Comparison of ENCODE assay signal across 7 cellular contexts in genomic region chr6:41787219-41787917, GRCh38. TPM values are rescaled to one million over a fixed set of nuclear protein-coding genes. Genes with fewer than 3 reads are reported as not detected.
DNase-seq lines count a peak whose midpoint lies in the region; ATAC-seq, FAIRE-seq and TF ChIP-seq lines count a peak whose summit lies in the region.

Gene TOMM6 (plus strand): TSS chr6:41787694. CDS start chr6:41787698, 4 bp downstream.

- H3K4me1 ChIP-seq in astrocyte (ENCODE audit: insufficient read depth, low read length), result peaks cover 6% of the 10 kb centered on the region

- H3K9me3 ChIP-seq in astrocyte (ENCODE audit: insufficient read depth, low read depth, low read length), result no peaks in the 10 kb centered on the region

- H2AFZ ChIP-seq in astrocyte (ENCODE audit: low read depth, low read length), result peak within 1 kb of the TSS; percentile 84

- H3K4me3 ChIP-seq in astrocyte (ENCODE audit: insufficient read depth, low read depth, low read length), result peak within 1 kb of the TSS; percentile 88
- H3K4me3 ChIP-seq in retinal pigment epithelial cell (ENCODE audit: low read length), result peak within 1 kb of the TSS; percentile 100

- peak; percentile 87 for TF ChIP-seq POLR2A in GM18505 (IDR thresholded peaks at IDR 0.05; ENCODE audit: borderline replicate concordance, extremely low read depth, insufficient read depth, insufficient read length)

- H3K9me3 Mint-ChIP-seq in T-helper 2 cell treated with Interferon-gamma antibody and Interleukin-4, amounts not matched to agents 5 μg/mL and 100 μg/mL, for 36 hours, result no peaks in the 10 kb centered on the region
- no peaks in the 10 kb centered on the region for H3K9me3 Mint-ChIP-seq in astrocyte (ENCODE audit: unreplicated experiment)

- peak; percentile 84 for ATAC-seq in GM18505 (IDR thresholded peaks at IDR 0.05; ENCODE audit: unreplicated experiment)
- peak; percentile 70 for ATAC-seq in HG02973 (IDR thresholded peaks at IDR 0.05; ENCODE audit: unreplicated experiment)

- H3K79me2 ChIP-seq in astrocyte (ENCODE audit: insufficient read depth, low read length), result peaks cover 20% of the 10 kb centered on the region

- peak within 1 kb of the TSS; percentile 97 for H3K9ac ChIP-seq in astrocyte (ENCODE audit: low read length)

- DNase-seq in NCI-H1930 (lab: John Stamatoyannopoulos, UW) (peak; percentile 85 to 94), astrocyte (ENCODE audit: low read depth) (peak; percentile 86), hepatic stellate cell (ENCODE audit: low spot score) (peak; percentile 92), retinal pigment epithelial cell (ENCODE audit: low read depth) (peak; percentile 75)
- peak; percentile 96 for DNase-seq in T-helper 2 cell treated with Interferon-gamma antibody and Interleukin-4, amounts not matched to agents 5 μg/mL and 100 μg/mL, for 36 hours (ENCODE audit: low spot score)

- peak within 1 kb of the TSS; percentile 99 for H3K4me2 ChIP-seq in astrocyte (ENCODE audit: low read length)

- peak within 1 kb of the TSS; percentile 88 for H3K4me3 Mint-ChIP-seq in T-helper 2 cell treated with Interferon-gamma antibody and Interleukin-4, amounts not matched to agents 5 μg/mL and 100 μg/mL, for 36 hours
- peak within 1 kb of the TSS; percentile 99 for H3K4me3 Mint-ChIP-seq in astrocyte (ENCODE audit: unreplicated experiment)

- peak within 1 kb of the TSS; percentile 94 for H3K27ac ChIP-seq in astrocyte (ENCODE audit: low read depth, low read length)

- no peaks in the 10 kb centered on the region for H3K27me3 ChIP-seq in astrocyte (ENCODE audit: insufficient read depth, low read length)

- peaks cover 24% of the 10 kb centered on the region for H3K36me3 Mint-ChIP-seq in T-helper 2 cell treated with Interferon-gamma antibody and Interleukin-4, amounts not matched to agents 5 μg/mL and 100 μg/mL, for 36 hours (ENCODE audit: low read depth)
- peaks cover 5% of the 10 kb centered on the region for H3K36me3 Mint-ChIP-seq in astrocyte (ENCODE audit: low read depth, unreplicated experiment)

- peaks cover 16% of the 10 kb centered on the region for H4K20me1 ChIP-seq in astrocyte (ENCODE audit: insufficient read depth, low read length)

- peaks cover 28% of the 10 kb centered on the region for H3K36me3 ChIP-seq in astrocyte (ENCODE audit: insufficient read depth, low read length)

- peak within 1 kb of the TSS; percentile 98 for H3K27ac Mint-ChIP-seq in T-helper 2 cell treated with Interferon-gamma antibody and Interleukin-4, amounts not matched to agents 5 μg/mL and 100 μg/mL, for 36 hours
- peak within 1 kb of the TSS; percentile 96 for H3K27ac Mint-ChIP-seq in astrocyte (ENCODE audit: unreplicated experiment)

- no peak for FAIRE-seq in astrocyte (lab: Jason Lieb, UNC)

- peak; percentile 51 for TF ChIP-seq CTCF in astrocyte (IDR thresholded peaks at IDR 0.05; ENCODE audit: insufficient read depth, low read depth, low read length)
- peak; percentile 77 for TF ChIP-seq CTCF in retinal pigment epithelial cell (conservative IDR thresholded peaks at IDR 0.05; ENCODE audit: low read depth, low read length)

- no peaks in the 10 kb centered on the region for H3K27me3 Mint-ChIP-seq in T-helper 2 cell treated with Interferon-gamma antibody and Interleukin-4, amounts not matched to agents 5 μg/mL and 100 μg/mL, for 36 hours (ENCODE audit: low read depth)
- no peaks in the 10 kb centered on the region for H3K27me3 Mint-ChIP-seq in astrocyte (ENCODE audit: low read depth, unreplicated experiment)

- H3K4me1 Mint-ChIP-seq in T-helper 2 cell treated with Interferon-gamma antibody and Interleukin-4, amounts not matched to agents 5 μg/mL and 100 μg/mL, for 36 hours (ENCODE audit: low read depth), result peaks cover 13% of the 10 kb centered on the region
- peaks cover 15% of the 10 kb centered on the region for H3K4me1 Mint-ChIP-seq in astrocyte (ENCODE audit: low read depth, unreplicated experiment)

RNA-seq across cellular contexts. Expression of gene TOMM6, which starts in this region (rescaled TPM):
- total RNA-seq in astrocyte, result 147 and 159 TPM in 2 replicates

Comparison
In these comparisons a context has a peak if more than half of its experiments do, and no peak if none do; other contexts are left out.
1. Peak in every context shown above with its lines: DNase-seq, ATAC-seq, H3K4me3 ChIP-seq and H3K27ac ChIP-seq.